ENCODE assay signal across 17 cellular contexts in genomic region chr2:43186321-43186678, GRCh38. TPM values are rescaled to one million over a fixed set of nuclear protein-coding genes. Genes with fewer than 3 reads are reported as not detected.
A peak's percentile ranks its signal among the peaks of the same experiment; 100 is the strongest.
DNase-seq lines count a peak whose midpoint lies in the region; ATAC-seq and TF ChIP-seq lines count a peak whose summit lies in the region.
"Had no signal": no experiment of that assay in that cellular context is flagged by ENCODE, and none has a peak within 500 bp of the region (broad histone marks: within the 10 kb centered on the region; RNA-seq: fewer than 3 reads in every experiment).

No MANE protein-coding gene starts in this region.

- H3K4me2 ChIP-seq in hepatocyte (no peak overlapping the region), trophoblast cell (ENCODE audit: low read length) (no peak overlapping the region)

- H3K9me3 ChIP-seq in NT2/D1 (ENCODE audit: insufficient read depth, low read length) (no peaks in the 10 kb centered on the region), hepatocyte (ENCODE audit: low read depth) (no peaks in the 10 kb centered on the region), trophoblast cell (ENCODE audit: insufficient read depth, low read depth, low read length) (no peaks in the 10 kb centered on the region)
- H3K9me3 ChIP-seq: gastroesophageal sphincter had no signal

- H2BK5ac ChIP-seq in trophoblast cell (ENCODE audit: low read depth, low read length, poor library complexity) = no peak overlapping the region

- no peaks in the 10 kb centered on the region for H3K36me3 Mint-ChIP-seq in activated CD4-positive, alpha-beta T cell treated with anti-CD3 and anti-CD28 coated beads for 36 hours (ENCODE audit: low read depth)
- no peaks in the 10 kb centered on the region for H3K36me3 Mint-ChIP-seq in activated CD4-positive, alpha-beta T cell treated with anti-CD3 and anti-CD28 coated beads, Interleukin-2, amount 10 ng/mL, durations not matched to agents 24 days and 14 days (ENCODE audit: low read depth)

- CTCF ChIA-PET in activated CD4-positive, alpha-beta T cell treated with anti-CD3 and anti-CD28 coated beads for 36 hours (lab: Charles Lee) = interaction anchor here (0.7 to 1.0 kb wide), 2 partner anchors 8 to 36 kb away, joined by 3 read pairs; no protein-coding TSS in a partner anchor

- no peak overlapping the region for H3K18ac ChIP-seq in trophoblast cell (ENCODE audit: low read length)

- H3K4me3 ChIP-seq in NT2/D1 (ENCODE audit: insufficient read length, low read depth) (no peak overlapping the region), hepatocyte (no peak overlapping the region), trophoblast cell (ENCODE audit: low read depth, low read length) (no peak overlapping the region)
- H3K4me3 ChIP-seq: coronary artery, gastroesophageal sphincter had no signal

- no peak overlapping the region for H3K4me3 Mint-ChIP-seq in activated CD4-positive, alpha-beta T cell treated with anti-CD3 and anti-CD28 coated beads for 36 hours
- no peak overlapping the region for H3K4me3 Mint-ChIP-seq in activated CD4-positive, alpha-beta T cell treated with anti-CD3 and anti-CD28 coated beads, Interleukin-2, amount 10 ng/mL, durations not matched to agents 24 days and 14 days
- H3K4me3 Mint-ChIP-seq: activated CD8-positive, alpha-beta T cell treated with anti-CD3 and anti-CD28 coated beads, Interleukin-2, amount 10 ng/mL, durations not matched to agents 7 days and 5 days had no signal

- no peak for ATAC-seq in activated CD4-positive, alpha-beta T cell treated with anti-CD3 and anti-CD28 coated beads for 36 hours
- ATAC-seq: activated CD8-positive, alpha-beta T cell treated with anti-CD3 and anti-CD28 coated beads, Interleukin-2, amount 10 ng/mL, durations not matched to agents 7 days and 5 days; Panc1 had no signal

- H2AK5ac ChIP-seq in trophoblast cell (ENCODE audit: low read length) = peak overlapping the region; percentile 12

- H3K14ac ChIP-seq in trophoblast cell (ENCODE audit: low read length) = no peak overlapping the region

- H3K9ac ChIP-seq in NT2/D1 (ENCODE audit: insufficient read length, low read depth) (peak overlapping the region; percentile 32), trophoblast cell (ENCODE audit: low read length) (no peak overlapping the region)

- no peaks in the 10 kb centered on the region for H3K27me3 Mint-ChIP-seq in activated CD4-positive, alpha-beta T cell treated with anti-CD3 and anti-CD28 coated beads for 36 hours
- no peaks in the 10 kb centered on the region for H3K27me3 Mint-ChIP-seq in activated CD4-positive, alpha-beta T cell treated with anti-CD3 and anti-CD28 coated beads, Interleukin-2, amount 10 ng/mL, durations not matched to agents 24 days and 14 days

- H4K20me1 ChIP-seq in hepatocyte (ENCODE audit: insufficient read depth, poor library complexity, severe bottlenecking) = no peaks in the 10 kb centered on the region

- WGBS in hepatocyte (ENCODE audit: low lambda C conversion rate, missing lambda C conversion rate) = 96% methylated on average over 6 of the region's 6 CpGs
- no CpG with 5 or more reads among the region's 6 CpGs for WGBS in trophoblast cell (ENCODE audit: extremely low coverage, insufficient coverage, insufficient read length)

- H2BK12ac ChIP-seq in trophoblast cell (ENCODE audit: low read length) = no peak overlapping the region

- peaks cover 19% of the 10 kb centered on the region for H3K4me1 ChIP-seq in NT2/D1 (ENCODE audit: insufficient read depth, insufficient read length)
- peaks cover 13% of the 10 kb centered on the region for H3K4me1 ChIP-seq in hepatocyte (ENCODE audit: insufficient read depth)
- peaks cover 4 to 7% of the 10 kb centered on the region in 2 experiments for H3K4me1 ChIP-seq in trophoblast cell (ENCODE audit: control insufficient read depth in 1 of 2, insufficient read depth in 2 of 2, low read length in 2 of 2)

- no peaks in the 10 kb centered on the region for H3K36me3 ChIP-seq in NT2/D1 (ENCODE audit: insufficient read depth, insufficient read length, low read length)
- no peaks in the 10 kb centered on the region for H3K36me3 ChIP-seq in hepatocyte (replicated peaks; ENCODE audit: insufficient read depth, low read depth)
- no peaks in the 10 kb centered on the region for H3K36me3 ChIP-seq in trophoblast cell (ENCODE audit: control insufficient read depth in 1 of 2, insufficient read depth in 2 of 2, low read length in 2 of 2)
- H3K36me3 ChIP-seq: gastroesophageal sphincter had no signal

- no peak for TF ChIP-seq CTCF in hepatocyte (IDR thresholded peaks at IDR 0.05; ENCODE audit: poor library complexity)

- intact Hi-C loops in activated CD4-positive, alpha-beta T cell treated with anti-CD3 and anti-CD28 coated beads for 36 hours (cut with DNase I, micrococcal nuclease) = no loop called here
- intact Hi-C loops in activated CD4-positive, alpha-beta T cell treated with anti-CD3 and anti-CD28 coated beads, Interleukin-2, amount 10 ng/mL, durations not matched to agents 24 days and 14 days (cut with micrococcal nuclease) = no loop called here

- no peaks in the 10 kb centered on the region for H3K79me1 ChIP-seq in trophoblast cell (ENCODE audit: low read length)

- H2BK120ac ChIP-seq in trophoblast cell (ENCODE audit: insufficient read depth, low read length, poor library complexity) = no peak overlapping the region

- no peak overlapping the region for H3K4ac ChIP-seq in trophoblast cell (ENCODE audit: low read depth, low read length)

- H4K12ac ChIP-seq in trophoblast cell (ENCODE audit: low read depth, low read length) = no peak overlapping the region

- POLR2A ChIA-PET in activated CD4-positive, alpha-beta T cell treated with anti-CD3 and anti-CD28 coated beads for 36 hours (lab: Charles Lee) = interaction anchor here (0.7 kb wide), 1 partner anchor 55 kb away, joined by 3 read pairs; no protein-coding TSS in a partner anchor

- no peak overlapping the region for H4K91ac ChIP-seq in trophoblast cell (ENCODE audit: low read depth, low read length)

- no peaks in the 10 kb centered on the region for H3K27me3 ChIP-seq in NT2/D1 (ENCODE audit: insufficient read depth, insufficient read length)
- H3K27me3 ChIP-seq in hepatocyte = no peaks in the 10 kb centered on the region
- H3K27me3 ChIP-seq in trophoblast cell (ENCODE audit: insufficient read depth, low read length) = no peaks in the 10 kb centered on the region
- H3K27me3 ChIP-seq: gastroesophageal sphincter had no signal

- no peak overlapping the region for H4K8ac ChIP-seq in trophoblast cell (ENCODE audit: low read depth, low read length)

- H3K27ac ChIP-seq in hepatocyte (peak overlapping the region; percentile 58), trophoblast cell (ENCODE audit: low read depth, low read length) (no peak overlapping the region)
- H3K27ac ChIP-seq: 22Rv1, epithelial cell of prostate had no signal

- H3K23ac ChIP-seq in trophoblast cell (ENCODE audit: low read length) = no peak overlapping the region

- H3K27ac Mint-ChIP-seq in activated CD4-positive, alpha-beta T cell treated with anti-CD3 and anti-CD28 coated beads for 36 hours = peak overlapping the region; percentile 93
- H3K27ac Mint-ChIP-seq in activated CD4-positive, alpha-beta T cell treated with anti-CD3 and anti-CD28 coated beads, Interleukin-2, amount 10 ng/mL, durations not matched to agents 24 days and 14 days = no peak overlapping the region
- H3K27ac Mint-ChIP-seq: activated CD8-positive, alpha-beta T cell treated with anti-CD3 and anti-CD28 coated beads, Interleukin-2, amount 10 ng/mL, durations not matched to agents 7 days and 5 days; activated T-helper 2 cell treated with anti-CD3 and anti-CD28 coated beads, Interferon-gamma antibody, Interleukin-2, Interleukin-4, amounts not matched to agents 10 μg/mL and 5 μg/mL and 100 μg/mL, durations not matched to agents 14 hours and 24 hours and 36 hours had no signal

- H3K4me1 Mint-ChIP-seq in activated CD4-positive, alpha-beta T cell treated with anti-CD3 and anti-CD28 coated beads for 36 hours = peaks cover 52% of the 10 kb centered on the region
- peaks cover 32% of the 10 kb centered on the region for H3K4me1 Mint-ChIP-seq in activated CD4-positive, alpha-beta T cell treated with anti-CD3 and anti-CD28 coated beads, Interleukin-2, amount 10 ng/mL, durations not matched to agents 24 days and 14 days

- DNase-seq in activated CD4-positive, alpha-beta T cell treated with anti-CD3 and anti-CD28 coated beads for 36 hours = no peak
- no peak for DNase-seq in activated CD4-positive, alpha-beta T cell treated with anti-CD3 and anti-CD28 coated beads, Interleukin-2, amount 10 ng/mL, durations not matched to agents 24 days and 14 days
- DNase-seq in NT2/D1 (ENCODE audit: low read depth, low spot score) (no peak), hepatocyte (ENCODE audit: low spot score) (no peak), trophoblast cell (no peak), NCI-H2029 (lab: John Stamatoyannopoulos, UW) (no peak), NCI-H2029 treated with DMSO at 0.1 percent for 48 hours (lab: John Stamatoyannopoulos, UW) (no peak), germinal center (ENCODE audit: low spot score) (no peak)
- DNase-seq: activated CD8-positive, alpha-beta T cell treated with anti-CD3 and anti-CD28 coated beads, Interleukin-2, amount 10 ng/mL, durations not matched to agents 7 days and 5 days; NCI-H748 treated with DMSO at 0.1 percent for 48 hours; occipital lobe had no signal

- H2AFZ ChIP-seq in hepatocyte (no peak overlapping the region), trophoblast cell (ENCODE audit: insufficient read depth, low read length, poor library complexity) (no peak overlapping the region)

- no peaks in the 10 kb centered on the region for H3K79me2 ChIP-seq in hepatocyte
- H3K79me2 ChIP-seq in trophoblast cell (ENCODE audit: control insufficient read depth, insufficient read depth, low read length, poor library complexity) = no peaks in the 10 kb centered on the region

- H3K9me2 ChIP-seq in hepatocyte (replicated peaks; ENCODE audit: insufficient read depth) = no peaks in the 10 kb centered on the region

- no peaks in the 10 kb centered on the region for H3K9me3 Mint-ChIP-seq in activated CD4-positive, alpha-beta T cell treated with anti-CD3 and anti-CD28 coated beads for 36 hours (ENCODE audit: low read depth)
- no peaks in the 10 kb centered on the region for H3K9me3 Mint-ChIP-seq in activated CD4-positive, alpha-beta T cell treated with anti-CD3 and anti-CD28 coated beads, Interleukin-2, amount 10 ng/mL, durations not matched to agents 24 days and 14 days
- H3K9me3 Mint-ChIP-seq: activated T-helper 2 cell treated with anti-CD3 and anti-CD28 coated beads, Interferon-gamma antibody, Interleukin-2, Interleukin-4, amounts not matched to agents 10 μg/mL and 5 μg/mL and 100 μg/mL, durations not matched to agents 14 hours and 24 hours and 36 hours had no signal

RNA-seq across cellular contexts. Expression of gene ZFP36L2, which starts 40.1 kb away (rescaled TPM):
- total RNA-seq in activated CD4-positive, alpha-beta T cell treated with anti-CD3 and anti-CD28 coated beads for 36 hours = 10 to 100 TPM; 74.4 to 77.7 TPM
- 92.8 and 93.1 TPM in 2 replicates for total RNA-seq in activated CD4-positive, alpha-beta T cell treated with anti-CD3 and anti-CD28 coated beads, Interleukin-2, amount 10 ng/mL, durations not matched to agents 24 days and 14 days
- total RNA-seq in hepatocyte = 77.6 and 85.1 TPM in 2 replicates
- polyA plus RNA-seq in hepatocyte = 266 and 285 TPM in 2 replicates
- polyA plus RNA-seq in trophoblast cell (2013) = 62.0 and 65.7 TPM in 2 replicates
